ENCODE assay signal across 8 cellular contexts in genomic region chr6:10695086-10695657, GRCh38. TPM values are rescaled to one million over a fixed set of nuclear protein-coding genes. Genes with fewer than 3 reads are reported as not detected.
A peak's percentile ranks its signal among the peaks of the same experiment; 100 is the strongest.
DNase-seq lines count a peak whose midpoint lies in the region; ATAC-seq and TF ChIP-seq lines count a peak whose summit lies in the region.

No MANE protein-coding gene starts in this region.

- intact Hi-C loops in heart left ventricle (cut with DNase I): loop anchor here in 9 of 10 donors (2.0 to 10.0 kb wide), 9 partner anchors 28 to 190 kb away; partner anchors contain the start of genes TMEM14B (in 5 of the 9) and TMEM14C (in 1 of the 9)
- intact Hi-C loops in Right ventricle myocardium superior (cut with DNase I): loop anchor here (2.0 kb wide), 1 partner anchor 184 kb away; no protein-coding TSS in a partner anchor
- intact Hi-C loops in lower leg skin (cut with DNase I; ENCODE audit: low total_unique reads): no loop called here

- H3K9me3 ChIP-seq in heart left ventricle: no peaks in the 10 kb centered on the region

- no peak for ATAC-seq in heart left ventricle
- no peak for ATAC-seq in Right ventricle myocardium superior (ENCODE audit: poor library complexity)
- ATAC-seq in GM18519 (IDR thresholded peaks at IDR 0.05; ENCODE audit: low FRiP score, unreplicated experiment): no peak
- ATAC-seq in HG02798 (IDR thresholded peaks at IDR 0.05; ENCODE audit: poor library complexity, unreplicated experiment): no peak

- H3K27ac ChIP-seq in heart left ventricle (peak overlapping the region; percentile 82 to 98 (median 96)), urinary bladder (ENCODE audit: low read depth) (no peak overlapping the region)

- no peaks in the 10 kb centered on the region for H3K27me3 ChIP-seq in heart left ventricle

- H3K4me1 ChIP-seq in heart left ventricle (peaks cover 0 to 32% (median 18%) of the 10 kb centered on the region in 12 donors), urinary bladder (ENCODE audit: insufficient read depth) (no peaks in the 10 kb centered on the region)

- TF ChIP-seq CTCF in heart left ventricle (IDR thresholded peaks at IDR 0.05) (no peak), astrocyte of the cerebellum (IDR thresholded peaks at IDR 0.05; ENCODE audit: low read depth, low read length, missing control alignments) (no peak), lower leg skin (IDR thresholded peaks at IDR 0.05) (no peak)

- DNase-seq in heart left ventricle (no peak), Right ventricle myocardium superior (no peak), astrocyte of the cerebellum (ENCODE audit: low read depth) (no peak), lower leg skin (ENCODE audit: low spot score in 2 of 2) (no peak), Ammon's horn (ENCODE audit: low spot score) (no peak)

- 0 to 2% (median 1%) methylated on average over 17 of the region's 17 CpGs for WGBS in heart left ventricle, 4 donors
- WGBS in lower leg skin, 2 donors: 1% methylated on average over 17 of the region's 17 CpGs
- under 1% methylated on average over 17 of the region's 17 CpGs for WGBS in urinary bladder

- peaks cover 0 to 32% (median 23%) of the 10 kb centered on the region in 9 donors for H3K36me3 ChIP-seq in heart left ventricle
- H3K36me3 ChIP-seq in urinary bladder (ENCODE audit: insufficient read depth): no peaks in the 10 kb centered on the region

- H3K4me3 ChIP-seq in heart left ventricle: peak overlapping the region; percentile 59 to 92 (median 77)
- H3K4me3 ChIP-seq in astrocyte of the cerebellum (ENCODE audit: low read depth, low read length): peak overlapping the region; percentile 96
- H3K4me3 ChIP-seq in lower leg skin (ENCODE audit: low read depth, poor library complexity, severe bottlenecking): peak overlapping the region; percentile 56
- peak overlapping the region; percentile 88 for H3K4me3 ChIP-seq in urinary bladder (ENCODE audit: low read depth, low read length)

- TF ChIP-seq POLR2A in heart left ventricle (IDR thresholded peaks at IDR 0.05): no peak
- no peak for TF ChIP-seq POLR2A in lower leg skin (IDR thresholded peaks at IDR 0.05)

- in situ Hi-C loops in astrocyte of the cerebellum (cut with HindIII; ENCODE audit: low sequenced_read_pairs): loop anchor here (25.0 kb wide), 1 partner anchor 108 kb away; no protein-coding TSS in a partner anchor

RNA-seq across cellular contexts. Expression of gene PAK1IP1, which starts 0.4 kb away (rescaled TPM):
- total RNA-seq in heart left ventricle (10 to 100 TPM in 1 of 9 donors, 1 to 10 TPM in 8; 6.1 to 12.7 (median 8.7) TPM), Right ventricle myocardium superior (10.4 TPM), lower leg skin (10 to 100 TPM in 1 of 4 donors, 1 to 10 TPM in 3; 5.5 to 13.2 (median 8.0) TPM), urinary bladder (16.8 TPM)
- polyA plus RNA-seq in heart left ventricle (10 to 100 TPM in 1 of 2 donors, 1 to 10 TPM in 1; 7.9 to 21.0 TPM), urinary bladder (11.7 TPM)

RNA-seq across cellular contexts. Expression of gene C6orf52, which starts 0.8 kb away (rescaled TPM):
- total RNA-seq in heart left ventricle: 1 to 10 TPM in 2 of 9 donors, under 1 TPM in 1, not detected in 6; 0.71 to 3.6 (median 1.5) TPM
- under 1 TPM; 0.15 to 0.99 TPM for polyA plus RNA-seq in heart left ventricle
- 0.78 TPM for total RNA-seq in Right ventricle myocardium superior
- not detected for total RNA-seq in lower leg skin
- not detected for total RNA-seq in urinary bladder
- 0.57 TPM for polyA plus RNA-seq in urinary bladder

RNA-seq across cellular contexts. Expression of gene TMEM14C, which starts 27.7 kb away (rescaled TPM):
- total RNA-seq in heart left ventricle (100 to 1,000 TPM in 8 of 9 donors, 10 to 100 TPM in 1; 94.5 to 142 (median 115) TPM), Right ventricle myocardium superior (124 TPM), lower leg skin (10 to 100 TPM; 69.5 to 99.6 (median 85.0) TPM), urinary bladder (90.4 TPM)
- polyA plus RNA-seq in heart left ventricle (100 to 1,000 TPM; 116 to 179 TPM), urinary bladder (147 TPM)

RNA-seq across cellular contexts. Expression of gene TMEM14B, which starts 52.4 kb away (rescaled TPM):
- 100 to 1,000 TPM in 5 of 9 donors, 10 to 100 TPM in 4; 77.9 to 119 (median 102) TPM for total RNA-seq in heart left ventricle
- 100 to 1,000 TPM in 1 of 2 donors, 10 to 100 TPM in 1; 79.2 to 108 TPM for polyA plus RNA-seq in heart left ventricle
- 120 TPM for total RNA-seq in Right ventricle myocardium superior
- total RNA-seq in lower leg skin: 10 to 100 TPM; 34.9 to 56.7 (median 48.1) TPM
- total RNA-seq in urinary bladder: 78.7 TPM
- polyA plus RNA-seq in urinary bladder: 51.5 TPM
